1 cellular context compared by ENCODE assay signal in the genomic region with DNA sequence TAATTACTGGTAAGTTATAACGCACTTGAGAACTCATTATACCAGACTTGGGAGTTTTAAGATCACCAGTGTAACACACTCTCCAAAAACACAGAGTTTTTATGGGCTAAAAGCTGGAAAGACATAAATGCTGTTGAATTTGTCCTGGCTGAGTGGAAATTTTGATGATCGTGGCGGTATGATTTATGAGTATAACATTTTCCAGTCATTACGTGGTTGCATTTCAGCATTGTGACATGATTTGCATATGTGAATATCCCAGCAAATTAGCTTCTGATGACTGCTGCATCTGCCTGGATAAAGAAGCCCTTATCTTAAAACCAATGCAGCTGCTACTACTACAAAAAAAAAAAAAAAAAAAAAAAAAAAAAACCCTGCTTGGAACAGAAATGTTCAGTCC.
TF ChIP-seq lines count a peak whose summit lies in the region.

No MANE protein-coding gene starts in this region.

TF ChIP-seq in IMR-90, 13 proteins besides CTCF, POLR2A, EP300 and RAD21 (continued from another document):
- TF ChIP-seq USF2 (IDR thresholded peaks at IDR 0.05; ENCODE audit: low read depth, low read length) (no peak), RFX5 (IDR thresholded peaks at IDR 0.05; ENCODE audit: low read depth, low read length) (no peak), SMC3 (IDR thresholded peaks at IDR 0.05; ENCODE audit: low read depth, low read length) (no peak), CEBPB (IDR thresholded peaks at IDR 0.05; ENCODE audit: low read depth, low read length) (no peak), MAFK (IDR thresholded peaks at IDR 0.05; ENCODE audit: low read depth, low read length) (no peak), CHD1 (IDR thresholded peaks at IDR 0.05; ENCODE audit: low read depth, low read length) (no peak), NFE2L2 (IDR thresholded peaks at IDR 0.05; ENCODE audit: low read depth, low read length) (no peak), ELK1 (IDR thresholded peaks at IDR 0.05; ENCODE audit: borderline replicate concordance, low read depth, low read length) (no peak), MXI1 (IDR thresholded peaks at IDR 0.05; ENCODE audit: borderline replicate concordance, low read depth, low read length) (no peak), FOS (IDR thresholded peaks at IDR 0.05; ENCODE audit: low read depth, low read length) (no peak), BHLHE40 (IDR thresholded peaks at IDR 0.05; ENCODE audit: low read depth, low read length) (no peak)
